In the genomic region with DNA sequence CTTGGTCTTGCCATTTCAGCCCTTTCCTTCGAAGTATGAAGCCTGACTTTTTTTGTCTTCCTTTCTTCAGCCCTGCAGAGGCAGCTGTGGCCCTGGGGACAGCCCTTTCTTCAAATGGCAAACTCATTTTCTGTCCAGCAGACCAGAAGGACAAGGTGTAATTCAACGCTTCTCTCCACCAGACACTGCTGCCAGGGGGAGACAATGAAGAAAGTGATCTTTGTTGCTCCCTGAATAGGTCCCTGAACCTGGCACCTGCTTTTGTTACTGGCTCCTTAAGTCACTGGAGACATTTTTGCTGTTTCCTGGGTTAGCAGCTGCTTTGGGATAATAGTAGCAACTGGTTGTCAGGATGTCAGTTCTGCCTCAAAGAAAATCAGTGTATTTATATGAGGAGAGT, we compare ENCODE assay signal across 15 cellular contexts. TPM values are rescaled to one million over a fixed set of nuclear protein-coding genes. Genes with fewer than 3 reads are reported as not detected.
DNase-seq lines count a peak whose midpoint lies in the region; ATAC-seq, FAIRE-seq and TF ChIP-seq lines count a peak whose summit lies in the region.
"Had no signal": no experiment of that assay in that cellular context is flagged by ENCODE, and none has a peak within 500 bp of the region (broad histone marks: within the 10 kb centered on the region; RNA-seq: fewer than 3 reads in every experiment).

No MANE protein-coding gene starts in this region.

- H3K4me1 ChIP-seq in HUES48 (ENCODE audit: control insufficient read depth, insufficient read depth, low read length), result peaks cover 72% of the 10 kb centered on the region
- peaks cover 65% of the 10 kb centered on the region for H3K4me1 ChIP-seq in SJSA1 (replicated peaks)
- H3K4me1 ChIP-seq in gastroesophageal sphincter, result peaks cover 40 to 97% (median 46%) of the 10 kb centered on the region in 3 donors
- H3K4me1 ChIP-seq in rectal smooth muscle tissue (ENCODE audit: control insufficient read depth, insufficient read depth, low read length), result peaks cover 42% of the 10 kb centered on the region
- peaks cover 0 to 5% of the 10 kb centered on the region in 2 donors for H3K4me1 ChIP-seq in small intestine (ENCODE audit: control insufficient read depth in 2 of 2, insufficient read depth in 1 of 2, low read depth in 1 of 2, low read length in 1 of 2)
- H3K4me1 ChIP-seq: HAP-1 had no signal

- no peak for TF ChIP-seq EP300 in gastroesophageal sphincter (IDR thresholded peaks at IDR 0.05)

- no peaks in the 10 kb centered on the region for H3K27me3 ChIP-seq in HUES48 (ENCODE audit: control insufficient read depth, insufficient read depth, low read length)
- H3K27me3 ChIP-seq in SJSA1 (replicated peaks), result no peaks in the 10 kb centered on the region
- H3K27me3 ChIP-seq in gastroesophageal sphincter, result no peaks in the 10 kb centered on the region
- H3K27me3 ChIP-seq in rectal smooth muscle tissue (ENCODE audit: control insufficient read depth, insufficient read depth, low read length), result no peaks in the 10 kb centered on the region
- no peaks in the 10 kb centered on the region for H3K27me3 ChIP-seq in small intestine (ENCODE audit: control insufficient read depth in 2 of 2, insufficient read depth in 2 of 2, low read length in 2 of 2)
- H3K27me3 ChIP-seq in brain microvascular endothelial cell (replicated peaks), result no peaks in the 10 kb centered on the region

- DNase-seq in SJSA1 (ENCODE audit: low read depth in 1 of 2, low spot score in 2 of 2), result no peak
- no peak for DNase-seq in NCI-H1092 (lab: John Stamatoyannopoulos, UW)
- DNase-seq in AG20443 (ENCODE audit: low spot score), result no peak
- DNase-seq in small intestine, result no peak
- no peak for DNase-seq in brain microvascular endothelial cell
- DNase-seq: activated CD8-positive, alpha-beta memory T cell treated with anti-CD3 and anti-CD28 coated beads for 24 hours; anterior cingulate cortex; CD4-positive, CD25-positive, alpha-beta regulatory T cell; mucosa of descending colon; substantia nigra; SW 1271 had no signal

- ATAC-seq in gastroesophageal sphincter, result no peak
- ATAC-seq: mucosa of descending colon had no signal

- H3K9ac ChIP-seq in HUES48 (ENCODE audit: low read depth, low read length) (no peak overlapping the region), rectal smooth muscle tissue (ENCODE audit: low read length) (no peak overlapping the region)

- no peak for TF ChIP-seq POLR2A in gastroesophageal sphincter (IDR thresholded peaks at IDR 0.05)

- no peaks in the 10 kb centered on the region for H3K9me3 ChIP-seq in HUES48 (ENCODE audit: control insufficient read depth, insufficient read depth, low read length)
- no peaks in the 10 kb centered on the region for H3K9me3 ChIP-seq in SJSA1 (replicated peaks)
- H3K9me3 ChIP-seq in gastroesophageal sphincter, result no peaks in the 10 kb centered on the region
- no peaks in the 10 kb centered on the region for H3K9me3 ChIP-seq in small intestine (ENCODE audit: control insufficient read depth, low read depth)
- H3K9me3 ChIP-seq: HAP-1, mucosa of descending colon had no signal

- H3K36me3 ChIP-seq in HUES48 (ENCODE audit: control insufficient read depth, insufficient read depth, low read length), result no peaks in the 10 kb centered on the region
- peaks cover 8% of the 10 kb centered on the region; the same call in 1 of the 2 replicates for H3K36me3 ChIP-seq in SJSA1
- H3K36me3 ChIP-seq in gastroesophageal sphincter, result no peaks in the 10 kb centered on the region
- H3K36me3 ChIP-seq in rectal smooth muscle tissue (ENCODE audit: control insufficient read depth, insufficient read depth, low read length), result no peaks in the 10 kb centered on the region
- H3K36me3 ChIP-seq in small intestine (ENCODE audit: control insufficient read depth in 2 of 2, insufficient read depth in 2 of 2, low read length in 2 of 2), result no peaks in the 10 kb centered on the region
- no peaks in the 10 kb centered on the region for H3K36me3 ChIP-seq in brain microvascular endothelial cell (replicated peaks)
- H3K36me3 ChIP-seq: HAP-1 had no signal

- H3K27ac ChIP-seq in HUES48 (ENCODE audit: low read depth, low read length) (peak overlapping the region; percentile 26), SJSA1 (0 out of 2 replicates have a peak overlapping the region, but pooled peaks have one; percentile 13), gastroesophageal sphincter (peak overlapping the region in 3 of 4 donors; percentile 69 to 82 (median 73)), rectal smooth muscle tissue (ENCODE audit: low read depth, low read length) (peak overlapping the region; percentile 71), small intestine (ENCODE audit: low read depth in 1 of 2, low read length in 1 of 2) (peak overlapping the region in 1 of 2 donors; percentile 21), brain microvascular endothelial cell (no peak overlapping the region)

- 50 to 67% methylated on average over 1 to 2 of the region's 2 CpGs for WGBS in gastroesophageal sphincter (ENCODE audit: low coverage in 1 of 2), 2 donors
- WGBS in small intestine, 3 donors, result 74 to 80% (median 79%) methylated on average over 2 of the region's 2 CpGs

- FAIRE-seq in small intestine (lab: Jason Lieb, UNC), result no peak

- no peak overlapping the region for H3K4me3 ChIP-seq in HUES48 (ENCODE audit: low read depth, low read length)
- H3K4me3 ChIP-seq in SJSA1, result no peak overlapping the region
- no peak overlapping the region for H3K4me3 ChIP-seq in gastroesophageal sphincter
- H3K4me3 ChIP-seq in rectal smooth muscle tissue (ENCODE audit: low read length), result no peak overlapping the region
- H3K4me3 ChIP-seq in small intestine (ENCODE audit: low read depth in 1 of 2, low read length in 2 of 2), result no peak overlapping the region
- no peak overlapping the region for H3K4me3 ChIP-seq in brain microvascular endothelial cell (ENCODE audit: low read depth, low read length)
- H3K4me3 ChIP-seq: HAP-1, mucosa of descending colon had no signal

- in situ Hi-C loops in brain microvascular endothelial cell (cut with HindIII; ENCODE audit: low pct_ligation_motif_present, low sequenced_read_pairs), result no loop called here

- no peak for TF ChIP-seq CTCF in gastroesophageal sphincter (IDR thresholded peaks at IDR 0.05)
- TF ChIP-seq CTCF in brain microvascular endothelial cell (IDR thresholded peaks at IDR 0.05; ENCODE audit: low read depth, low read length, missing control alignments), result no peak

RNA-seq across cellular contexts. Expression of a gene that starts 50.8 kb away (rescaled TPM):
- total RNA-seq in SJSA1 (2014; rRNA removed; shearing (Covaris generic)), result 147 and 211 TPM in 2 replicates
- 100 to 1,000 TPM; 454 to 752 (median 541) TPM for total RNA-seq in gastroesophageal sphincter
- 10 to 100 TPM; 18.1 to 47.8 (median 21.3) TPM for polyA plus RNA-seq in small intestine
